ENCODE assay signal across 8 cellular contexts in the genomic region with DNA sequence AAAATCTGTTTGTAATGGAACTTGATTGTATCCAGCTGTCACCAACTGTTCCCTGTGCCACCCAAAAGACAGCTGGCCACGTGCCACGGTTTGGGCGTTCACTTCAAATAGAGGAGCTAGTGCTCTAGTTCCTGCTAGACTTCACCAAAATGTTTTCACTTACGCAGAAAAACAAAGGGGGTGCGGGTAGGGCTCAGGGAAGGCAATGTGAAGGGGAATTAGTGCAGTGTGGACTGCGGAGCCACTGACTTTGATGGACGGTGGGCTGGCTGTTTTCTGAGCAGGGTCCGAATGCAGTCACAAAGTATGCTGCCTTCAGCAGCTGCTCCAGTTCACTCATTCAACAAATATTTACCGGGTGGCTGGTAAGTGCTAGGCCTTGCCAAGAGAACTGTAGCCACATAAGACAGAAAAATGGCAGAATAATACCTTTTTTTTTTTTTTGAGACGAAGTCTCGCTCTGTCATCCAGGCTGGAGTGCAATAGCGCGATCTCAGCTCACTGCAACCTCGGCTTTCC. TPM values are rescaled to one million over a fixed set of nuclear protein-coding genes. Genes with fewer than 3 reads are reported as not detected.
DNase-seq lines count a peak whose midpoint lies in the region; ATAC-seq lines count a peak whose summit lies in the region.

No MANE protein-coding gene starts in this region.

- H3K79me2 ChIP-seq in Karpas-422 (ENCODE audit: low read length) = no peaks in the 10 kb centered on the region

- peaks cover 74 to 89% (median 84%) of the 10 kb centered on the region in 3 donors for H3K4me1 Mint-ChIP-seq in T-cell
- H3K4me1 Mint-ChIP-seq in naive B cell = peaks cover 0 to 18% (median 8%) of the 10 kb centered on the region in 3 donors

- H3K4me3 ChIP-seq in Karpas-422 (ENCODE audit: low read length) = no peak overlapping the region

- H3K36me3 Mint-ChIP-seq in T-cell = peaks cover 26% of the 10 kb centered on the region
- no peaks in the 10 kb centered on the region for H3K36me3 Mint-ChIP-seq in naive B cell

- ATAC-seq in T-cell (replicated peaks in 1 of 4) (peak; percentile 75 to 89 (median 83)), naive B cell (ENCODE audit: low read depth in 2 of 2) (peak; percentile 28 to 57), HG03135 (IDR thresholded peaks at IDR 0.05; ENCODE audit: unreplicated experiment) (no peak), HG02678 (IDR thresholded peaks at IDR 0.05; ENCODE audit: unreplicated experiment) (no peak)

- no peaks in the 10 kb centered on the region for H3K4me1 ChIP-seq in Karpas-422 (ENCODE audit: low read length)

- H3K4me2 ChIP-seq in Karpas-422 (ENCODE audit: low read depth, low read length, poor library complexity, severe bottlenecking) = no peak overlapping the region

- DNase-seq in DMS79 (lab: John Stamatoyannopoulos, UW) = peak; percentile 41
- peak; percentile 55 to 88 (median 78) for DNase-seq in T-cell
- DNase-seq in dedifferentiated amniotic fluid mesenchymal stem cell (ENCODE audit: extremely low spot score) = peak; percentile 34
- no peak for DNase-seq in naive B cell
- DNase-seq in NOMO-1 treated with DMSO at 0.1 percent for 48 hours (lab: John Stamatoyannopoulos, UW; ENCODE audit: unreplicated experiment) = no peak
- DNase-seq in Karpas-422 = no peak

- H3K27me3 Mint-ChIP-seq in T-cell (no peaks in the 10 kb centered on the region), naive B cell (no peaks in the 10 kb centered on the region)

- H3K27ac Mint-ChIP-seq in T-cell = peak overlapping the region; percentile 89 to 93
- peak overlapping the region in 2 of 6 donors; percentile 28 to 62 for H3K27ac Mint-ChIP-seq in naive B cell

- no peaks in the 10 kb centered on the region; the same call in 1 of the 2 replicates for H3K36me3 ChIP-seq in Karpas-422 (ENCODE audit: insufficient read depth, low read length)

- CTCF ChIA-PET in T-cell (lab: Charles Lee) = interaction anchor here (0.5 to 1.0 kb wide), 7 partner anchors 9 to 280 kb away, joined by 3 to 4 read pairs (median 3); no protein-coding TSS in a partner anchor

- no peak overlapping the region for H3K9ac ChIP-seq in Karpas-422 (ENCODE audit: low read length)

- H2AFZ ChIP-seq in Karpas-422 (ENCODE audit: low read length) = no peak overlapping the region

- H3K9me3 ChIP-seq in Karpas-422 (ENCODE audit: low read length) = no peaks in the 10 kb centered on the region

- peak overlapping the region; percentile 40 to 63 (median 45) for H3K4me3 Mint-ChIP-seq in T-cell
- H3K4me3 Mint-ChIP-seq in naive B cell = peak overlapping the region in 1 of 8 donors; percentile 14

- no peaks in the 10 kb centered on the region for H3K27me3 ChIP-seq in Karpas-422 (ENCODE audit: low read length)

- 0 out of 2 replicates have a peak, but pooled peaks cover 3% of the 10 kb centered on the region for H4K20me1 ChIP-seq in Karpas-422 (ENCODE audit: insufficient read depth, low read depth, low read length)

- H3K27ac ChIP-seq in Karpas-422 (ENCODE audit: low read length) = no peak overlapping the region

- H3K9me3 Mint-ChIP-seq in T-cell = no peaks in the 10 kb centered on the region
- no peaks in the 10 kb centered on the region for H3K9me3 Mint-ChIP-seq in naive B cell

- H3K9me2 ChIP-seq in Karpas-422 (replicated peaks; ENCODE audit: insufficient read depth, low read length) = no peaks in the 10 kb centered on the region

- POLR2A ChIA-PET in T-cell (lab: Charles Lee) = interaction anchor here (0.6 to 1.2 kb wide), 10 partner anchors 13 to 465 kb away, joined by 3 to 7 read pairs (median 3); no protein-coding TSS in a partner anchor

RNA-seq across cellular contexts. Expression of a gene that starts 7.6 kb away (rescaled TPM):
- 100 to 1,000 TPM; 357 to 509 (median 372) TPM for total RNA-seq in T-cell
- 100 to 1,000 TPM; 165 to 235 (median 190) TPM for polyA plus RNA-seq in naive B cell (ENCODE audit: low read depth in 6 of 6)
- 9.6 and 15.8 TPM in 2 replicates for total RNA-seq in Karpas-422 (2014; rRNA removed; shearing (Covaris generic); ENCODE audit: low replicate concordance)

RNA-seq across cellular contexts. Expression of a gene that starts 50.9 kb away (rescaled TPM):
- 100 to 1,000 TPM; 132 to 487 (median 143) TPM for total RNA-seq in T-cell
- 10 to 100 TPM; 14.9 to 37.9 (median 24.5) TPM for polyA plus RNA-seq in naive B cell (ENCODE audit: low read depth in 6 of 6)
- total RNA-seq in Karpas-422 (2014; rRNA removed; shearing (Covaris generic); ENCODE audit: low replicate concordance) = 28.4 and 29.6 TPM in 2 replicates

Comparison
In these comparisons a context has a peak if more than half of its experiments do, and no peak if none do; other contexts are left out.
1. DNase-seq: peak in DMS79 (single experiment), T-cell (34 of 34) and dedifferentiated amniotic fluid mesenchymal stem cell (single experiment); none in naive B cell (single experiment), NOMO-1 treated with DMSO at 0.1 percent for 48 hours (single experiment) and Karpas-422 (single experiment).
2. ATAC-seq: peak in T-cell (4 of 4) and naive B cell (2 of 2); none in HG03135 (single experiment) and HG02678 (single experiment).
3. RNA of a gene that starts 7.6 kb away (total RNA-seq): 357 to 509 TPM in T-cell; 9.6 to 15.8 TPM in Karpas-422; every median in the first group is over 10 times any median in the second.